ENCODE assay signal across 26 cellular contexts in genomic region chr6:132289761-132290160, GRCh38.
"Had no signal": no experiment of that assay in that cellular context is flagged by ENCODE, and none has a peak within 500 bp of the region (broad histone marks: within the 10 kb centered on the region; RNA-seq: fewer than 3 reads in every experiment).

No MANE protein-coding gene starts in this region.

- ATAC-seq: activated T-helper 17 cell treated with anti-CD3 and anti-CD28 coated beads, Interleukin-2, amount 50 U/mL, for 72 hours; heart left ventricle; natural killer cell; WTC11 had no signal

- H3K27ac ChIP-seq: breast epithelium, esophagus muscularis mucosa, heart left ventricle, left ventricle myocardium inferior, right atrium auricular region, tibial nerve had no signal

- H3K27me3 ChIP-seq: breast epithelium, esophagus muscularis mucosa, right atrium auricular region, tibial nerve had no signal

- DNase-seq: activated CD4-positive, alpha-beta memory T cell treated with anti-CD3 and anti-CD28 coated beads, Interleukin-2, amount 10 ng/mL, durations not matched to agents 7 days and 5 days; activated CD4-positive, alpha-beta T cell treated with anti-CD3 and anti-CD28 coated beads for 1 hour; activated CD4-positive, alpha-beta T cell treated with anti-CD3 and anti-CD28 coated beads, Interleukin-2, amount 10 ng/mL, durations not matched to agents 7 days and 5 days; activated CD8-positive, alpha-beta memory T cell treated with anti-CD3 and anti-CD28 coated beads, Interleukin-2, amount 50 U/mL, for 48 hours; activated gamma-delta T cell treated with Interleukin-2 at 50 U/mL for 16 hours; activated naive CD4-positive, alpha-beta T cell treated with anti-CD3 and anti-CD28 coated beads, Interleukin-2, amount 50 U/mL, for 16 hours; activated T-cell treated with anti-CD3 and anti-CD28 coated beads, Interleukin-2, amount 50 U/mL, for 24 hours; central memory CD4-positive, alpha-beta T cell; heart left ventricle; hypothalamus; left ventricle myocardium inferior; mesendoderm; natural killer cell; stimulated activated CD4-positive, alpha-beta T cell treated with anti-CD3 and anti-CD28 coated beads, Interleukin-1b, Interleukin-23, amount 100 ng/mL, for 48 hours; stimulated activated CD4-positive, alpha-beta T cell treated with anti-CD3 and anti-CD28 coated beads, Interleukin-4, amount 100 ng/mL, for 4 hours; stimulated activated CD8-positive, alpha-beta memory T cell treated with anti-CD3 and anti-CD28 coated beads, Interleukin-4, amount 100 ng/mL, for 48 hours; stimulated activated naive CD4-positive, alpha-beta T cell; T-helper 2 cell had no signal

- H3K36me3 ChIP-seq: breast epithelium, esophagus muscularis mucosa, heart left ventricle, left ventricle myocardium inferior, right atrium auricular region, tibial nerve had no signal

- H3K9me3 ChIP-seq: breast epithelium, esophagus muscularis mucosa, heart left ventricle, right atrium auricular region, tibial nerve had no signal

- H3K4me3 ChIP-seq: breast epithelium, esophagus muscularis mucosa, heart left ventricle, left ventricle myocardium inferior, lung, right atrium auricular region, smooth muscle cell, tibial nerve had no signal

- H3K4me1 ChIP-seq: breast epithelium, esophagus muscularis mucosa, heart left ventricle, left ventricle myocardium inferior, right atrium auricular region, tibial nerve had no signal

- H3K4me2 ChIP-seq: smooth muscle cell had no signal
